Comparison of ENCODE assay signal across 7 cellular contexts in genomic region chr1:160083968-160084770, GRCh38. TPM values are rescaled to one million over a fixed set of nuclear protein-coding genes. Genes with fewer than 3 reads are reported as not detected.
DNase-seq lines count a peak whose midpoint lies in the region.

No MANE protein-coding gene starts in this region.

- DNase-seq in GM19238 (ENCODE audit: insufficient read length, low spot score) (peak; percentile 80), NCI-H1105 (lab: John Stamatoyannopoulos, UW) (peak; percentile 77), dermis microvascular lymphatic vessel endothelial cell (ENCODE audit: low read depth in 2 of 2) (peak; percentile 20 to 53), lung microvascular endothelial cell (ENCODE audit: low read depth in 2 of 2) (peak; percentile 39 to 67), T1000 (lab: John Stamatoyannopoulos, UW) (no peak)
- DNase-seq in activated CD4-positive, alpha-beta T cell treated with anti-CD3 and anti-CD28 coated beads, Interleukin-2, amount 50 U/mL, for 24 hours (ENCODE audit: low read depth in 1 of 2, low spot score in 1 of 2): peak; percentile 51 to 52
- peak; percentile 41 to 51 for DNase-seq in stimulated activated CD8-positive, alpha-beta memory T cell treated with anti-CD3 and anti-CD28 coated beads, Interleukin-15, amount 100 ng/mL, for 48 hours (ENCODE audit: low read depth in 2 of 2)

RNA-seq across cellular contexts. Expression of gene KCNJ9, which starts 2.8 kb away (rescaled TPM):
- total RNA-seq in dermis microvascular lymphatic vessel endothelial cell (not detected in 2 replicates), lung microvascular endothelial cell (not detected in 2 replicates)

RNA-seq across cellular contexts. Expression of gene KCNJ10, which starts 14.2 kb away (rescaled TPM):
- total RNA-seq in dermis microvascular lymphatic vessel endothelial cell: not detected in 2 replicates
- total RNA-seq in lung microvascular endothelial cell: not detected in 2 replicates

RNA-seq across cellular contexts. Expression of gene IGSF8, which starts 14.2 kb away (rescaled TPM):
- 5.6 and 9.2 TPM in 2 replicates for total RNA-seq in dermis microvascular lymphatic vessel endothelial cell
- total RNA-seq in lung microvascular endothelial cell: 4.6 and 10.3 TPM in 2 replicates

RNA-seq across cellular contexts. Expression of gene ATP1A2, which starts 31.4 kb away (rescaled TPM):
- total RNA-seq in dermis microvascular lymphatic vessel endothelial cell (not detected in 2 replicates), lung microvascular endothelial cell (not detected in 2 replicates)

RNA-seq across cellular contexts. Expression of gene PIGM, which starts 52.4 kb away (rescaled TPM):
- total RNA-seq in dermis microvascular lymphatic vessel endothelial cell: 2.3 and 3.5 TPM in 2 replicates
- total RNA-seq in lung microvascular endothelial cell: 2.2 and 3.4 TPM in 2 replicates
